ENCODE assay signal across 8 cellular contexts in the genomic region with DNA sequence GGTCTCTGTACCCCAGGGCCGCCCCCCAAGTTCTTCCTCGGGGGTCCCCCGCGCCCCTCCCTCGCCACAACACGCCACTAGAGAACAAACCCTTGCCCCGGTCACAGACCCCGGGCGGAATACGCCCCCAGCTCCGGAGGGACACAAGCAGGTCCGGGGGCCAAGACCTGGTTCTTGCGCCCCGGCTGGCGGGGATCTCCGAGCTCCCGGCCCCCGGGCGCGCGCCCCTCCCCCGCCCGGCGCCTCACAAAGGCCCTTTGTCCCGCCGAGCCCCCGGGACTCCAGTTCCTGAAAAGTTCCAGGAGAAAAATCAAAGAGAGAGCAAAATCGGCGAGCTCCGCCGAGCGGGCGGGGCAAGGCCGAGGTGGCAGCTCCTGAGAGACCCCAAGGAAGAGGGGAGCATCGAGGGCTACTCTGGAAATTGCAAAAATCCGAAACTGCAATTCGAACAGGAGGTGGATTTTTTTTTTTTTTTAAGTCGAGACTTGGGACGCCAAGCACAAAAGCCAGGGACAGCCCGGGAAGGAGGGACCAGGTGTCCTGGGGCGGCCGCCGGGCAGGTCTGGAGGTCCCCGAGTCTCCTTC. TPM values are rescaled to one million over a fixed set of nuclear protein-coding genes. Genes with fewer than 3 reads are reported as not detected.
DNase-seq lines count a peak whose midpoint lies in the region; ATAC-seq, FAIRE-seq and TF ChIP-seq lines count a peak whose summit lies in the region.

No MANE protein-coding gene starts in this region.

- H3K36me3 Mint-ChIP-seq in activated CD4-positive, alpha-beta T cell treated with anti-CD3 and anti-CD28 coated beads for 36 hours (ENCODE audit: low read depth), result no peaks in the 10 kb centered on the region

- POLR2A ChIA-PET in activated CD4-positive, alpha-beta T cell treated with anti-CD3 and anti-CD28 coated beads for 36 hours (lab: Charles Lee), result no interaction called here
- POLR2A ChIA-PET in HEK293T (lab: Yijun Ruan, JAX), result no interaction called here

- no peak for DNase-seq in activated CD4-positive, alpha-beta T cell treated with anti-CD3 and anti-CD28 coated beads for 36 hours
- DNase-seq in activated CD4-positive, alpha-beta T cell treated with anti-CD3 and anti-CD28 coated beads, Interleukin-2, amount 50 U/mL, for 48 hours, result no peak
- DNase-seq in breast epithelium (ENCODE audit: low spot score in 2 of 2) (no peak), right lobe of liver (peak in 1 of 3 donors; percentile 38), thoracic aorta (ENCODE audit: low spot score) (no peak), D721Med (ENCODE audit: insufficient read length, low spot score) (no peak), HEK293T (ENCODE audit: extremely low spot score) (no peak)

- peaks cover 23% of the 10 kb centered on the region for H3K4me1 Mint-ChIP-seq in activated CD4-positive, alpha-beta T cell treated with anti-CD3 and anti-CD28 coated beads for 36 hours

- intact Hi-C loops in activated CD4-positive, alpha-beta T cell treated with anti-CD3 and anti-CD28 coated beads for 36 hours (cut with DNase I, micrococcal nuclease), result loop anchor here in 1 of 2 experiments (1.0 to 5.0 kb wide), 2 partner anchors 10 to 853 kb away; partner anchors contain the start of gene CYTH3
- intact Hi-C loops in breast epithelium (cut with DNase I; ENCODE audit: low total_unique reads), result no loop called here
- intact Hi-C loops in right lobe of liver (cut with DNase I), result no loop called here

- peak overlapping the region; percentile 93 to 98 (median 95) for H3K4me3 ChIP-seq in breast epithelium
- peak overlapping the region; percentile 83 to 87 (median 83) for H3K4me3 ChIP-seq in right lobe of liver
- peak overlapping the region; percentile 99 for H3K4me3 ChIP-seq in thoracic aorta

- H3K27me3 ChIP-seq in breast epithelium (no peaks in the 10 kb centered on the region), right lobe of liver (no peaks in the 10 kb centered on the region), thoracic aorta (replicated peaks; ENCODE audit: insufficient read depth) (no peaks in the 10 kb centered on the region)

- H3K27me3 Mint-ChIP-seq in activated CD4-positive, alpha-beta T cell treated with anti-CD3 and anti-CD28 coated beads for 36 hours, result peaks cover 46% of the 10 kb centered on the region

- CTCF ChIA-PET in activated CD4-positive, alpha-beta T cell treated with anti-CD3 and anti-CD28 coated beads for 36 hours (lab: Charles Lee), result interaction anchor here (0.6 kb wide), 1 partner anchor 245 kb away, joined by 3 read pairs; no protein-coding TSS in a partner anchor
- CTCF ChIA-PET in HEK293T (lab: Yijun Ruan, JAX), result interaction anchor here (0.5 kb wide), 1 partner anchor 66 kb away, joined by 4 read pairs; no protein-coding TSS in a partner anchor

- no peak for TF ChIP-seq POLR2A in breast epithelium (IDR thresholded peaks at IDR 0.05)
- no peak for TF ChIP-seq POLR2A in right lobe of liver (IDR thresholded peaks at IDR 0.05)

- H3K4me1 ChIP-seq in breast epithelium, result peaks cover 0 to 15% of the 10 kb centered on the region in 2 donors
- peaks cover 0 to 21% (median 9%) of the 10 kb centered on the region in 4 donors for H3K4me1 ChIP-seq in right lobe of liver
- H3K4me1 ChIP-seq in thoracic aorta (ENCODE audit: control insufficient read depth in 1 of 2, low read depth in 2 of 2), result peaks cover 5 to 28% of the 10 kb centered on the region in 2 donors

- FAIRE-seq in D721Med (lab: Jason Lieb, UNC), result no peak

- peak overlapping the region; percentile 30 for H3K4me3 Mint-ChIP-seq in activated CD4-positive, alpha-beta T cell treated with anti-CD3 and anti-CD28 coated beads for 36 hours

- WGBS in right lobe of liver (ENCODE audit: insufficient coverage, low coverage, low lambda C conversion rate, missing lambda C conversion rate), result 1% methylated on average over 25 of the region's 44 CpGs

- no peaks in the 10 kb centered on the region for H3K9me3 Mint-ChIP-seq in activated CD4-positive, alpha-beta T cell treated with anti-CD3 and anti-CD28 coated beads for 36 hours (ENCODE audit: low read depth)

- H3K36me3 ChIP-seq in breast epithelium (no peaks in the 10 kb centered on the region), right lobe of liver (no peaks in the 10 kb centered on the region), thoracic aorta (peaks cover 7% of the 10 kb centered on the region)

- TF ChIP-seq CTCF in breast epithelium (IDR thresholded peaks at IDR 0.05), result no peak
- TF ChIP-seq CTCF in right lobe of liver (IDR thresholded peaks at IDR 0.05), result no peak
- no peak for TF ChIP-seq CTCF in thoracic aorta (IDR thresholded peaks at IDR 0.05)
- TF ChIP-seq CTCF in D721Med (IDR thresholded peaks at IDR 0.05; ENCODE audit: insufficient read depth, missing control alignments), result no peak

- no peak overlapping the region for H3K27ac Mint-ChIP-seq in activated CD4-positive, alpha-beta T cell treated with anti-CD3 and anti-CD28 coated beads for 36 hours

- H3K9me3 ChIP-seq in breast epithelium (no peaks in the 10 kb centered on the region), right lobe of liver (no peaks in the 10 kb centered on the region), thoracic aorta (no peaks in the 10 kb centered on the region)

- no peak for ATAC-seq in activated CD4-positive, alpha-beta T cell treated with anti-CD3 and anti-CD28 coated beads for 36 hours
- ATAC-seq in right lobe of liver (no peak), thoracic aorta (ENCODE audit: insufficient number of reproducible peaks, low FRiP score, low read depth) (no peak), GM18868 (IDR thresholded peaks at IDR 0.05; ENCODE audit: unreplicated experiment) (no peak)

- H3K27ac ChIP-seq in breast epithelium, result peak overlapping the region; percentile 99
- peak overlapping the region; percentile 78 to 99 (median 98) for H3K27ac ChIP-seq in right lobe of liver
- H3K27ac ChIP-seq in thoracic aorta, result peak overlapping the region; percentile 98

TF ChIP-seq in HEK293T, 16 proteins besides CTCF, POLR2A, EP300 and RAD21:
- no peak for TF ChIP-seq SUZ12 (IDR thresholded peaks at IDR 0.05)
- no peak for TF ChIP-seq CTBP1 (IDR thresholded peaks at IDR 0.05; ENCODE audit: borderline replicate concordance)
- no peak for TF ChIP-seq ZNF384 (IDR thresholded peaks at IDR 0.05)
- no peak for TF ChIP-seq FOXM1 (IDR thresholded peaks at IDR 0.05; ENCODE audit: borderline replicate concordance)
- no peak for TF ChIP-seq SP1 (IDR thresholded peaks at IDR 0.05)
- no peak for TF ChIP-seq FOXK2 (IDR thresholded peaks at IDR 0.05)
- TF ChIP-seq TARDBP (IDR thresholded peaks at IDR 0.05), result no peak
- TF ChIP-seq NFRKB (IDR thresholded peaks at IDR 0.05), result no peak
- TF ChIP-seq ARNT (IDR thresholded peaks at IDR 0.05), result no peak
- no peak for TF ChIP-seq ELF4 (IDR thresholded peaks at IDR 0.05)
- no peak for TF ChIP-seq L3MBTL2 (conservative IDR thresholded peaks at IDR 0.05)
- no peak for TF ChIP-seq LEF1 (IDR thresholded peaks at IDR 0.05; ENCODE audit: borderline replicate concordance)
- no peak for TF ChIP-seq BHLHE40 (IDR thresholded peaks at IDR 0.05; ENCODE audit: borderline replicate concordance)
- TF ChIP-seq PKNOX1 (IDR thresholded peaks at IDR 0.05), result no peak
- TF ChIP-seq HDGF (IDR thresholded peaks at IDR 0.05; ENCODE audit: borderline replicate concordance), result no peak
- TF ChIP-seq FOXA1 (IDR thresholded peaks at IDR 0.05), result no peak

RNA-seq across cellular contexts. Expression of gene TNRC18, which starts 4.0 kb away (rescaled TPM):
- total RNA-seq in activated CD4-positive, alpha-beta T cell treated with anti-CD3 and anti-CD28 coated beads for 36 hours, result 10 to 100 TPM; 39.4 to 48.6 TPM
- total RNA-seq in breast epithelium (10 to 100 TPM; 32.2 to 72.4 (median 36.9) TPM), right lobe of liver (10 to 100 TPM; 27.0 to 36.9 (median 30.5) TPM), thoracic aorta (100 to 1,000 TPM; 182 to 244 TPM)
